Comparison of ENCODE assay signal across 34 cellular contexts in genomic region chr13:31105856-31106255, GRCh38.
"Had no signal": no experiment of that assay in that cellular context is flagged by ENCODE, and none has a peak within 500 bp of the region (broad histone marks: within the 10 kb centered on the region; RNA-seq: fewer than 3 reads in every experiment).

No MANE protein-coding gene starts in this region.

- H3K4me3 Mint-ChIP-seq: activated CD4-positive, alpha-beta memory T cell treated with anti-CD3 and anti-CD28 coated beads, Interleukin-2, amount 10 ng/mL, durations not matched to agents 7 days and 5 days; activated CD4-positive, alpha-beta T cell treated with anti-CD3 and anti-CD28 coated beads for 36 hours; activated CD4-positive, alpha-beta T cell treated with anti-CD3 and anti-CD28 coated beads, Interleukin-2, amount 10 ng/mL, durations not matched to agents 7 days and 5 days; activated CD8-positive, alpha-beta memory T cell treated with anti-CD3 and anti-CD28 coated beads, Interleukin-2, amount 10 ng/mL, durations not matched to agents 7 days and 5 days; activated CD8-positive, alpha-beta T cell treated with anti-CD3 and anti-CD28 coated beads, Interleukin-2, amount 10 ng/mL, durations not matched to agents 7 days and 5 days; activated naive CD8-positive, alpha-beta T cell treated with anti-CD3 and anti-CD28 coated beads for 36 hours; activated T-cell treated with anti-CD3 and anti-CD28 coated beads, Interleukin-2, amount 50 U/mL, for 24 hours; T-helper 1 cell treated with Interleukin-12 subunit alpha and Interleukin-12 subunit beta and Interleukin-4 antibody, amounts not matched to agents 30 μg/mL and 1 μg/mL, for 36 hours; T-helper 2 cell treated with Interferon-gamma antibody and Interleukin-4, amounts not matched to agents 5 μg/mL and 100 μg/mL, for 36 hours had no signal

- H3K27ac ChIP-seq: adrenal gland, body of pancreas, brain microvascular endothelial cell, breast epithelium, VCaP had no signal

- H3K9me3 Mint-ChIP-seq: activated CD4-positive, alpha-beta memory T cell treated with anti-CD3 and anti-CD28 coated beads, Interleukin-2, amount 10 ng/mL, durations not matched to agents 7 days and 5 days; activated CD4-positive, alpha-beta T cell treated with anti-CD3 and anti-CD28 coated beads, Interleukin-2, amount 10 ng/mL, durations not matched to agents 7 days and 5 days; activated naive CD4-positive, alpha-beta T cell treated with anti-CD3 and anti-CD28 coated beads, Interleukin-2, amount 50 U/mL, for 72 hours; activated naive CD8-positive, alpha-beta T cell treated with anti-CD3 and anti-CD28 coated beads for 36 hours; activated T-cell treated with anti-CD3 and anti-CD28 coated beads, Interleukin-2, amount 50 U/mL, for 24 hours; activated T-helper 2 cell treated with anti-CD3 and anti-CD28 coated beads, Interferon-gamma antibody, Interleukin-2, Interleukin-4, amounts not matched to agents 10 μg/mL and 5 μg/mL and 100 μg/mL, durations not matched to agents 14 hours and 24 hours and 36 hours; T-helper 1 cell treated with Interleukin-12 subunit alpha and Interleukin-12 subunit beta and Interleukin-4 antibody, amounts not matched to agents 30 μg/mL and 1 μg/mL, for 36 hours; T-helper 2 cell treated with Interferon-gamma antibody and Interleukin-4, amounts not matched to agents 5 μg/mL and 100 μg/mL, for 36 hours had no signal

- H3K4me3 ChIP-seq: adrenal gland, body of pancreas, breast epithelium had no signal

- H3K4me1 Mint-ChIP-seq: activated CD4-positive, alpha-beta memory T cell treated with anti-CD3 and anti-CD28 coated beads, Interleukin-2, amount 10 ng/mL, durations not matched to agents 7 days and 5 days; activated CD4-positive, alpha-beta T cell treated with anti-CD3 and anti-CD28 coated beads for 36 hours; activated CD4-positive, alpha-beta T cell treated with anti-CD3 and anti-CD28 coated beads, Interleukin-2, amount 10 ng/mL, durations not matched to agents 7 days and 5 days; activated CD8-positive, alpha-beta memory T cell treated with anti-CD3 and anti-CD28 coated beads, Interleukin-2, amount 10 ng/mL, durations not matched to agents 7 days and 5 days; activated naive CD8-positive, alpha-beta T cell treated with anti-CD3 and anti-CD28 coated beads for 36 hours had no signal

- DNase-seq: activated CD4-positive, alpha-beta memory T cell treated with anti-CD3 and anti-CD28 coated beads, Interleukin-2, amount 10 ng/mL, durations not matched to agents 7 days and 5 days; activated CD4-positive, alpha-beta T cell treated with anti-CD3 and anti-CD28 coated beads for 1 hour; activated CD4-positive, alpha-beta T cell treated with anti-CD3 and anti-CD28 coated beads for 36 hours; activated CD4-positive, alpha-beta T cell treated with anti-CD3 and anti-CD28 coated beads for 48 hours; activated CD4-positive, alpha-beta T cell treated with anti-CD3 and anti-CD28 coated beads, Interleukin-2, amount 10 ng/mL, durations not matched to agents 7 days and 5 days; activated CD4-positive, alpha-beta T cell treated with anti-CD3 and anti-CD28 coated beads, Interleukin-2, amount 50 U/mL, for 48 hours; activated CD4-positive, CD25-positive, alpha-beta regulatory T cell; activated CD8-positive, alpha-beta memory T cell treated with anti-CD3 and anti-CD28 coated beads for 24 hours; activated CD8-positive, alpha-beta memory T cell treated with anti-CD3 and anti-CD28 coated beads, Interleukin-2, amount 10 ng/mL, durations not matched to agents 7 days and 5 days; activated CD8-positive, alpha-beta memory T cell treated with anti-CD3 and anti-CD28 coated beads, Interleukin-2, amount 50 U/mL, for 48 hours; activated CD8-positive, alpha-beta T cell treated with anti-CD3 and anti-CD28 coated beads, Interleukin-2, amount 10 ng/mL, durations not matched to agents 7 days and 5 days; activated effector memory CD4-positive, alpha-beta T cell treated with Interleukin-2 at 50 U/mL for 16 hours; activated gamma-delta T cell; activated naive CD4-positive, alpha-beta T cell; activated naive CD4-positive, alpha-beta T cell treated with anti-CD3 and anti-CD28 coated beads, Interleukin-2, amount 50 U/mL, for 16 hours; activated naive CD8-positive, alpha-beta T cell treated with anti-CD3 and anti-CD28 coated beads for 36 hours; activated T-cell treated with anti-CD3 and anti-CD28 coated beads, Interleukin-2, amount 50 U/mL, for 24 hours; activated T-cell treated with anti-CD3 and anti-CD28 coated beads, Interleukin-2, amount 50 U/mL, for 48 hours; adrenal gland; amniotic stem cell; aorta; body of pancreas; brain microvascular endothelial cell; central memory CD4-positive, alpha-beta T cell; SW 1271; T-helper 1 cell; T-helper 9 cell had no signal

- ATAC-seq: activated CD4-positive, alpha-beta T cell treated with anti-CD3 and anti-CD28 coated beads for 36 hours; activated CD4-positive, CD25-positive, alpha-beta regulatory T cell treated with anti-CD3 and anti-CD28 coated beads, Interleukin-2, amount 50 U/mL, for 24 hours; activated CD8-positive, alpha-beta memory T cell treated with anti-CD3 and anti-CD28 coated beads, Interleukin-2, amount 10 ng/mL, durations not matched to agents 7 days and 5 days; activated CD8-positive, alpha-beta T cell treated with anti-CD3 and anti-CD28 coated beads, Interleukin-2, amount 10 ng/mL, durations not matched to agents 7 days and 5 days; activated naive CD4-positive, alpha-beta T cell treated with anti-CD3 and anti-CD28 coated beads, Interleukin-2, amount 50 U/mL, for 72 hours; body of pancreas had no signal

- H3K36me3 Mint-ChIP-seq: activated CD8-positive, alpha-beta memory T cell treated with anti-CD3 and anti-CD28 coated beads, Interleukin-2, amount 10 ng/mL, durations not matched to agents 7 days and 5 days; activated naive CD4-positive, alpha-beta T cell treated with anti-CD3 and anti-CD28 coated beads, Interleukin-2, amount 50 U/mL, for 72 hours; activated naive CD8-positive, alpha-beta T cell treated with anti-CD3 and anti-CD28 coated beads for 36 hours had no signal

- H3K27ac Mint-ChIP-seq: activated CD4-positive, alpha-beta memory T cell treated with anti-CD3 and anti-CD28 coated beads, Interleukin-2, amount 10 ng/mL, durations not matched to agents 7 days and 5 days; activated CD4-positive, alpha-beta T cell treated with anti-CD3 and anti-CD28 coated beads for 36 hours; activated CD4-positive, alpha-beta T cell treated with anti-CD3 and anti-CD28 coated beads, Interleukin-2, amount 10 ng/mL, durations not matched to agents 7 days and 5 days; activated CD8-positive, alpha-beta memory T cell treated with anti-CD3 and anti-CD28 coated beads, Interleukin-2, amount 10 ng/mL, durations not matched to agents 7 days and 5 days; activated CD8-positive, alpha-beta T cell treated with anti-CD3 and anti-CD28 coated beads, Interleukin-2, amount 10 ng/mL, durations not matched to agents 7 days and 5 days; activated naive CD4-positive, alpha-beta T cell treated with anti-CD3 and anti-CD28 coated beads, Interleukin-2, amount 50 U/mL, for 72 hours; activated naive CD8-positive, alpha-beta T cell treated with anti-CD3 and anti-CD28 coated beads for 36 hours; activated T-cell treated with anti-CD3 and anti-CD28 coated beads, Interleukin-2, amount 50 U/mL, for 24 hours; activated T-helper 2 cell treated with anti-CD3 and anti-CD28 coated beads, Interferon-gamma antibody, Interleukin-2, Interleukin-4, amounts not matched to agents 10 μg/mL and 5 μg/mL and 100 μg/mL, durations not matched to agents 14 hours and 24 hours and 36 hours; T-helper 1 cell treated with Interleukin-12 subunit alpha and Interleukin-12 subunit beta and Interleukin-4 antibody, amounts not matched to agents 30 μg/mL and 1 μg/mL, for 36 hours; T-helper 2 cell treated with Interferon-gamma antibody and Interleukin-4, amounts not matched to agents 5 μg/mL and 100 μg/mL, for 36 hours had no signal
